ENCODE assay signal across 9 cellular contexts in the genomic region with DNA sequence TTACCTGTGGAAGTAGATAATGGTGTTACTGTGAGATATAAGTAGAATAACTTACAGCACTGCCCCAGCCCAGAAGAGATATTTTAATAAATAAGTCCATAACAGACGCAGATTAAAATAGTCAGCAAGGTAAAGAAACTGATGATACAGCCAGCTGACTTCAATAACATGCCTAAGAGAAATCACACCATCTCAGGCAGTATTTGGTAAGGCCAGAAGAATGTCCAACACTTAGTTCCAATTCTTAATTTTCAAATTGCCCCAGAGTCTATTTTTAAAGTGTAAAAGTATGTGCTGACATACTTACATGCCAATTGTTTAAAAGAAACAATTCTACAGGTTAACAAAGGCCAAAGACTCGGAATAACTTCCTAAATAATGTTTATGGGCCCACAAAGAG. TPM values are rescaled to one million over a fixed set of nuclear protein-coding genes. Genes with fewer than 3 reads are reported as not detected.
A peak's percentile ranks its signal among the peaks of the same experiment; 100 is the strongest.
DNase-seq lines count a peak whose midpoint lies in the region; TF ChIP-seq lines count a peak whose summit lies in the region.
"Had no signal": no experiment of that assay in that cellular context is flagged by ENCODE, and none has a peak within 500 bp of the region (broad histone marks: within the 10 kb centered on the region; RNA-seq: fewer than 3 reads in every experiment).

No MANE protein-coding gene starts in this region.

- no peak for TF ChIP-seq CTCF in HEK293 (tag by site-specific recombination; IDR thresholded peaks at IDR 0.05)
- no peak for TF ChIP-seq CTCF in WI38 (IDR thresholded peaks at IDR 0.05; ENCODE audit: low read depth, low read length)
- no peak for TF ChIP-seq CTCF in foreskin fibroblast (IDR thresholded peaks at IDR 0.05; ENCODE audit: low read depth, low read length)
- no peak for TF ChIP-seq CTCF in smooth muscle cell (IDR thresholded peaks at IDR 0.05; ENCODE audit: borderline replicate concordance, insufficient read depth, poor library complexity, severe bottlenecking)

- H3K4me1 ChIP-seq in HEK293 (ENCODE audit: control insufficient read depth, insufficient read depth, low read length) (no peaks in the 10 kb centered on the region; the same call in 1 of the 2 replicates), smooth muscle cell (ENCODE audit: low read depth) (peaks cover 23% of the 10 kb centered on the region)
- H3K4me1 ChIP-seq in CD8-positive, alpha-beta memory T cell (ENCODE audit: insufficient read depth, low read length), result peaks cover 8% of the 10 kb centered on the region

- peaks cover 0 to 1% (median 0%) of the 10 kb centered on the region in 5 donors for H3K9me3 Mint-ChIP-seq in CD8-positive, alpha-beta memory T cell

- POLR2A ChIA-PET in HEK293 (lab: Yijun Ruan, JAX), result no interaction called here
- POLR2A ChIA-PET in CD8-positive, alpha-beta memory T cell (lab: Charles Lee), result no interaction called here

- H3K9me3 ChIP-seq in HEK293 (ENCODE audit: control insufficient read depth, insufficient read depth, low read depth, low read length) (no peaks in the 10 kb centered on the region), smooth muscle cell (replicated peaks; ENCODE audit: low read depth) (no peaks in the 10 kb centered on the region)
- no peaks in the 10 kb centered on the region for H3K9me3 ChIP-seq in CD8-positive, alpha-beta memory T cell (ENCODE audit: low read length)

- H3F3A ChIP-seq in smooth muscle cell (ENCODE audit: low read depth), result peaks cover 3% of the 10 kb centered on the region

- H3K4me3 Mint-ChIP-seq in CD8-positive, alpha-beta memory T cell, result peak overlapping the region in 2 of 7 donors; percentile 33 to 85

- peaks cover 14 to 19% (median 19%) of the 10 kb centered on the region in 3 donors for H3K4me1 Mint-ChIP-seq in CD8-positive, alpha-beta memory T cell

- H3K27ac ChIP-seq in HEK293 (ENCODE audit: extremely low read depth, low read depth, low read length), result no peak overlapping the region
- peak overlapping the region; percentile 58 for H3K27ac ChIP-seq in smooth muscle cell (ENCODE audit: low read depth)
- H3K27ac ChIP-seq in CD8-positive, alpha-beta memory T cell (ENCODE audit: low read depth, low read length), result no peak overlapping the region

- peaks cover 34 to 60% of the 10 kb centered on the region in 2 donors for H3K27me3 Mint-ChIP-seq in CD8-positive, alpha-beta memory T cell

- H3K36me3 ChIP-seq in HEK293 (ENCODE audit: control insufficient read depth in 2 of 2, insufficient read depth in 1 of 2, low read length in 2 of 2) (no peaks in the 10 kb centered on the region), smooth muscle cell (ENCODE audit: low read depth) (no peaks in the 10 kb centered on the region)
- no peaks in the 10 kb centered on the region for H3K36me3 ChIP-seq in CD8-positive, alpha-beta memory T cell (ENCODE audit: insufficient read depth, low read length)

- no peak overlapping the region for H3K27ac Mint-ChIP-seq in CD8-positive, alpha-beta memory T cell

- H3K9ac ChIP-seq in smooth muscle cell (ENCODE audit: low read depth), result peak overlapping the region; percentile 43

- peaks cover 0 to 4% (median 3%) of the 10 kb centered on the region in 3 donors for H3K36me3 Mint-ChIP-seq in CD8-positive, alpha-beta memory T cell

- peak in 1 of 2 donors; percentile 42 for DNase-seq in foreskin fibroblast
- DNase-seq in smooth muscle cell (lab: John Stamatoyannopoulos, UW; ENCODE audit: unreplicated experiment), result no peak
- no peak for DNase-seq in stimulated activated CD4-positive, alpha-beta T cell treated with anti-CD3 and anti-CD28 coated beads, Interleukin-2, amount 100 ng/mL, for 24 hours
- no peak for DNase-seq in SHP77 (lab: John Stamatoyannopoulos, UW)
- DNase-seq in CD8-positive, alpha-beta memory T cell, result no peak
- no peak for DNase-seq in NCI-H187 (lab: John Stamatoyannopoulos, UW)
- DNase-seq: NCI-H226 had no signal

- WGBS in smooth muscle cell (ENCODE audit: low lambda C conversion rate), result 79% methylated on average over 2 of the region's 2 CpGs

- peaks cover 49% of the 10 kb centered on the region for H4K20me1 ChIP-seq in smooth muscle cell (ENCODE audit: low read depth)

- no peaks in the 10 kb centered on the region for H3K27me3 ChIP-seq in smooth muscle cell (ENCODE audit: low read depth)
- H3K27me3 ChIP-seq in CD8-positive, alpha-beta memory T cell (ENCODE audit: insufficient read depth, low read length, poor library complexity, severe bottlenecking), result peaks cover 7% of the 10 kb centered on the region

- H3K4me3 ChIP-seq in HEK293 (ENCODE audit: low read depth, low read length) (peak overlapping the region; percentile 84), WI38 (ENCODE audit: low read depth, low read length) (peak overlapping the region; percentile 67), foreskin fibroblast (ENCODE audit: low read depth in 1 of 2, low read length in 2 of 2) (peak overlapping the region; percentile 64 to 82), smooth muscle cell (peak overlapping the region; percentile 84)
- H3K4me3 ChIP-seq in CD8-positive, alpha-beta memory T cell (ENCODE audit: low read length), result no peak overlapping the region

- peak overlapping the region; percentile 64 for H2AFZ ChIP-seq in smooth muscle cell (ENCODE audit: low read depth)

- peak overlapping the region; percentile 92 for H3K4me2 ChIP-seq in smooth muscle cell

- peaks cover 59% of the 10 kb centered on the region for H3K79me2 ChIP-seq in smooth muscle cell (ENCODE audit: low read depth)

- CTCF ChIA-PET in HEK293 (lab: Yijun Ruan, JAX), result no interaction called here
- CTCF ChIA-PET in CD8-positive, alpha-beta memory T cell (lab: Charles Lee), result no interaction called here

TF ChIP-seq in HEK293, 187 proteins besides CTCF, POLR2A, EP300 and RAD21:
- no peak for TF ChIP-seq MEIS1 (CRISPR knock-in tag; IDR thresholded peaks at IDR 0.05; ENCODE audit: borderline replicate concordance)
- TF ChIP-seq ZNF549 (tag by site-specific recombination; IDR thresholded peaks at IDR 0.05), result no peak
- TF ChIP-seq ZNF354C (tag by site-specific recombination; IDR thresholded peaks at IDR 0.05; ENCODE audit: borderline replicate concordance, low read depth), result no peak
- TF ChIP-seq ZFP37 (tag by site-specific recombination; IDR thresholded peaks at IDR 0.05), result no peak
- TF ChIP-seq, protein P1, sequence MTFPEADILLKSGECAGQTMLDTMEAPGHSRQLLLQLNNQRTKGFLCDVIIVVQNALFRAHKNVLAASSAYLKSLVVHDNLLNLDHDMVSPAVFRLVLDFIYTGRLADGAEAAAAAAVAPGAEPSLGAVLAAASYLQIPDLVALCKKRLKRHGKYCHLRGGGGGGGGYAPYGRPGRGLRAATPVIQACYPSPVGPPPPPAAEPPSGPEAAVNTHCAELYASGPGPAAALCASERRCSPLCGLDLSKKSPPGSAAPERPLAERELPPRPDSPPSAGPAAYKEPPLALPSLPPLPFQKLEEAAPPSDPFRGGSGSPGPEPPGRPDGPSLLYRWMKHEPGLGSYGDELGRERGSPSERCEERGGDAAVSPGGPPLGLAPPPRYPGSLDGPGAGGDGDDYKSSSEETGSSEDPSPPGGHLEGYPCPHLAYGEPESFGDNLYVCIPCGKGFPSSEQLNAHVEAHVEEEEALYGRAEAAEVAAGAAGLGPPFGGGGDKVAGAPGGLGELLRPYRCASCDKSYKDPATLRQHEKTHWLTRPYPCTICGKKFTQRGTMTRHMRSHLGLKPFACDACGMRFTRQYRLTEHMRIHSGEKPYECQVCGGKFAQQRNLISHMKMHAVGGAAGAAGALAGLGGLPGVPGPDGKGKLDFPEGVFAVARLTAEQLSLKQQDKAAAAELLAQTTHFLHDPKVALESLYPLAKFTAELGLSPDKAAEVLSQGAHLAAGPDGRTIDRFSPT (tag by site-specific recombination; IDR thresholded peaks at IDR 0.05), result no peak
- TF ChIP-seq ZNF221 (tag by site-specific recombination; IDR thresholded peaks at IDR 0.05; ENCODE audit: borderline replicate concordance), result no peak
- no peak for TF ChIP-seq ZFP3 (tag by site-specific recombination; IDR thresholded peaks at IDR 0.05; ENCODE audit: low read depth)
- no peak for TF ChIP-seq KLF16 (tag by site-specific recombination; IDR thresholded peaks at IDR 0.05)
- TF ChIP-seq WT1 (tag by site-specific recombination; IDR thresholded peaks at IDR 0.05), result no peak

RNA-seq across cellular contexts. Expression of a gene that starts 1.6 kb away (rescaled TPM):
- 56.2 and 70.3 TPM in 2 replicates for total RNA-seq in smooth muscle cell
- polyA plus RNA-seq in smooth muscle cell, result 18.3 and 33.1 TPM in 2 replicates
- 1 to 10 TPM; 1.5 to 1.9 TPM for total RNA-seq in CD8-positive, alpha-beta memory T cell
- 0.16 TPM for polyA plus RNA-seq in CD8-positive, alpha-beta memory T cell

Comparison
In these comparisons a context has a peak if more than half of its experiments do, and no peak if none do; other contexts are left out.
1. RNA of a gene that starts 1.6 kb away (total RNA-seq): 56.2 to 70.3 TPM in smooth muscle cell; 1.5 to 1.9 TPM in CD8-positive, alpha-beta memory T cell; every median in the first group is over 10 times any median in the second.